In genomic region chr16:5073771-5074170, GRCh38 we compare ENCODE assay signal across 1 cellular context.
TF ChIP-seq lines count a peak whose summit lies in the region.

No MANE protein-coding gene starts in this region.

TF ChIP-seq in HepG2, 621 proteins besides CTCF, POLR2A, EP300 and RAD21:
- TF ChIP-seq NFAT5 (CRISPR knock-in tag; IDR thresholded peaks at IDR 0.05): 0 out of 2 replicates have a peak, but pooled peaks have one; percentile 15
